ENCODE assay signal across 8 cellular contexts in the genomic region with DNA sequence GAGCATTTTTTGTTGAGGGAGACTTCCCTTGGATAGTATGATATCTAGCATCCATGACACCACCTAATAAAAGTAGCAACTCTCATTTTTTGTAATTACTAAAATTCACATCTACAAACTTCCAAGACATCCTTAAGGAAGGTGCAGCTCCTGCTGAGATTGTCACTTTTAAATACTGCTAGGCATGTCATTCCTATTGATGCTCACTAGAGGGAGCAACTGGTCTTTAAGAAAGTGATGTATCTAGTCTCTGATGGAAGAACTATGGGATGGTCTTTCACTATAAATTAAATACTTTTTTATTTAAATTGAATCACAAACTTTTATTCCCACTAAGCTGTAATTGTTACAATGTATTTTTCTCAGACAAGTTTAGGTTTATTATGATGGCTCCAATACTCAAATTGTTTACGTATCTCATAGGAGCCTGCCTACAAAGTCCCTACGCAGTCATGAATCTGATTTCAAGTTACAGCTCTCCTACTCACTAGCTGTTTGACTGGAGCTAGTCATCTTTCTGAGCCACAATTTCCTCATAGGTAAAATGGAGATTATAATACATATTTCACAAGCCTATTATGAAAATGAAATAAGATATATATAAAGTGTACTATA. TPM values are rescaled to one million over a fixed set of nuclear protein-coding genes. Genes with fewer than 3 reads are reported as not detected.
DNase-seq lines count a peak whose midpoint lies in the region; ATAC-seq and TF ChIP-seq lines count a peak whose summit lies in the region.

No MANE protein-coding gene starts in this region.

- H3K9ac ChIP-seq in PC-3 (ENCODE audit: low read length), result no peak overlapping the region

- H4K20me1 ChIP-seq in PC-3 (ENCODE audit: low read length), result no peaks in the 10 kb centered on the region

- no peak overlapping the region for H3K27ac ChIP-seq in PC-3 (ENCODE audit: low read length)

- no peaks in the 10 kb centered on the region for H3K4me1 Mint-ChIP-seq in activated CD4-positive, alpha-beta T cell treated with anti-CD3 and anti-CD28 coated beads for 36 hours
- H3K4me1 Mint-ChIP-seq in effector memory CD8-positive, alpha-beta T cell (ENCODE audit: low read depth in 2 of 2), result no peaks in the 10 kb centered on the region

- H3K4me3 Mint-ChIP-seq in activated CD4-positive, alpha-beta T cell treated with anti-CD3 and anti-CD28 coated beads for 36 hours, result no peak overlapping the region
- no peak overlapping the region for H3K4me3 Mint-ChIP-seq in effector memory CD8-positive, alpha-beta T cell

- no peaks in the 10 kb centered on the region for H3K36me3 ChIP-seq in PC-3 (ENCODE audit: low read depth, low read length)
- H3K36me3 ChIP-seq in mucosa of descending colon (ENCODE audit: low read depth), result no peaks in the 10 kb centered on the region

- H3K4me3 ChIP-seq in PC-3 (ENCODE audit: low read length), result no peak overlapping the region
- H3K4me3 ChIP-seq in mucosa of descending colon, result no peak overlapping the region

- intact Hi-C loops in activated CD4-positive, alpha-beta T cell treated with anti-CD3 and anti-CD28 coated beads for 36 hours (cut with DNase I, micrococcal nuclease), result loop anchor here (1.0 kb wide), 2 partner anchors 245 to 274 kb away; no protein-coding TSS in a partner anchor
- intact Hi-C loops in PC-3 (cut with micrococcal nuclease), result loop anchor here (1.0 to 5.0 kb wide), 4 partner anchors 115 to 274 kb away; no protein-coding TSS in a partner anchor
- intact Hi-C loops in mucosa of descending colon (cut with DNase I, micrococcal nuclease), result loop anchor here (5.0 to 10.0 kb wide), 2 partner anchors 245 to 247 kb away; no protein-coding TSS in a partner anchor
- intact Hi-C loops in posterior cingulate gyrus (cut with DNase I), result loop anchor here (1.0 to 2.0 kb wide), 2 partner anchors 245 to 274 kb away; no protein-coding TSS in a partner anchor

- TF ChIP-seq CTCF in PC-3 (conservative IDR thresholded peaks at IDR 0.05; ENCODE audit: low read depth, low read length) (peak; percentile 75), mucosa of descending colon (IDR thresholded peaks at IDR 0.05) (peak; percentile 89)

- peak; percentile 72 for ATAC-seq in activated CD4-positive, alpha-beta T cell treated with anti-CD3 and anti-CD28 coated beads for 36 hours
- peak; percentile 80 for ATAC-seq in HG03342 (IDR thresholded peaks at IDR 0.05; ENCODE audit: unreplicated experiment)
- ATAC-seq in PC-3, result peak; percentile 65
- peak; percentile 89 for ATAC-seq in effector memory CD8-positive, alpha-beta T cell (replicated peaks)
- peak; percentile 76 for ATAC-seq in mucosa of descending colon
- no peak for ATAC-seq in HG02970 (IDR thresholded peaks at IDR 0.05; ENCODE audit: low FRiP score, unreplicated experiment)

- H3K4me1 ChIP-seq in PC-3 (ENCODE audit: insufficient read depth, low read length) (no peaks in the 10 kb centered on the region), mucosa of descending colon (ENCODE audit: low read depth) (no peaks in the 10 kb centered on the region)

- no TSS peak for BruUV-seq in PC-3 (replicated peaks; lab: Mats Ljungman, UMichigan)

- H3K36me3 Mint-ChIP-seq in activated CD4-positive, alpha-beta T cell treated with anti-CD3 and anti-CD28 coated beads for 36 hours (ENCODE audit: low read depth), result no peaks in the 10 kb centered on the region
- no peaks in the 10 kb centered on the region for H3K36me3 Mint-ChIP-seq in effector memory CD8-positive, alpha-beta T cell (ENCODE audit: insufficient read depth)

- H3K4me2 ChIP-seq in PC-3 (ENCODE audit: low read length), result no peak overlapping the region

- no peak for DNase-seq in activated CD4-positive, alpha-beta T cell treated with anti-CD3 and anti-CD28 coated beads for 36 hours
- no peak for DNase-seq in activated CD4-positive, alpha-beta T cell treated with anti-CD3 and anti-CD28 coated beads, Interleukin-2, amount 50 U/mL, for 48 hours
- peak; percentile 64 for DNase-seq in PC-3
- DNase-seq in effector memory CD8-positive, alpha-beta T cell, result no peak
- no peak for DNase-seq in mucosa of descending colon
- no peak for DNase-seq in posterior cingulate gyrus

- no peaks in the 10 kb centered on the region for H3K27me3 Mint-ChIP-seq in activated CD4-positive, alpha-beta T cell treated with anti-CD3 and anti-CD28 coated beads for 36 hours
- H3K27me3 Mint-ChIP-seq in effector memory CD8-positive, alpha-beta T cell, result no peaks in the 10 kb centered on the region

- no peaks in the 10 kb centered on the region for H3K27me3 ChIP-seq in PC-3 (ENCODE audit: low read length)

- H3K9me3 ChIP-seq in PC-3 (ENCODE audit: low read length), result no peaks in the 10 kb centered on the region
- no peaks in the 10 kb centered on the region for H3K9me3 ChIP-seq in mucosa of descending colon

- no peaks in the 10 kb centered on the region for H3F3A ChIP-seq in PC-3 (ENCODE audit: low read length, unreplicated experiment)

- no peak overlapping the region for H2AFZ ChIP-seq in PC-3 (ENCODE audit: low read length)

- no peaks in the 10 kb centered on the region for H3K9me3 Mint-ChIP-seq in activated CD4-positive, alpha-beta T cell treated with anti-CD3 and anti-CD28 coated beads for 36 hours (ENCODE audit: low read depth)
- H3K9me3 Mint-ChIP-seq in effector memory CD8-positive, alpha-beta T cell, result no peaks in the 10 kb centered on the region

- H3K9me2 ChIP-seq in PC-3 (replicated peaks; ENCODE audit: low read length), result no peaks in the 10 kb centered on the region

- CTCF ChIA-PET in activated CD4-positive, alpha-beta T cell treated with anti-CD3 and anti-CD28 coated beads for 36 hours (lab: Charles Lee), result interaction anchor here (0.6 to 8.1 kb wide), 46 partner anchors 8 to 378 kb away, joined by 3 to 76 read pairs (median 4); a partner anchor contains a TSS
- CTCF ChIA-PET in PC-3 (lab: Charles Lee), result interaction anchor here (0.6 to 1.3 kb wide), 3 partner anchors 159 to 245 kb away, joined by 3 to 5 read pairs (median 3); no protein-coding TSS in a partner anchor

- H3K79me2 ChIP-seq in PC-3 (ENCODE audit: low read length), result no peaks in the 10 kb centered on the region

- H3K27ac Mint-ChIP-seq in activated CD4-positive, alpha-beta T cell treated with anti-CD3 and anti-CD28 coated beads for 36 hours, result no peak overlapping the region
- no peak overlapping the region for H3K27ac Mint-ChIP-seq in effector memory CD8-positive, alpha-beta T cell

- POLR2A ChIA-PET in activated CD4-positive, alpha-beta T cell treated with anti-CD3 and anti-CD28 coated beads for 36 hours (lab: Charles Lee), result no interaction called here
- POLR2A ChIA-PET in PC-3 (lab: Charles Lee; ENCODE audit: unreplicated experiment), result interaction anchor here (0.6 kb wide), 1 partner anchor 190 kb away, joined by 3 read pairs; no protein-coding TSS in a partner anchor

RNA-seq across cellular contexts. Expression of a gene that starts 8.0 kb away (rescaled TPM):
- total RNA-seq in activated CD4-positive, alpha-beta T cell treated with anti-CD3 and anti-CD28 coated beads for 36 hours, result 10 to 100 TPM; 37.5 to 38.2 TPM
- total RNA-seq in PC-3 (2014; rRNA removed) (35.1 and 38.8 TPM in 2 replicates), mucosa of descending colon (100 to 1,000 TPM in 1 of 3 donors, 10 to 100 TPM in 2; 65.5 to 105 (median 67.0) TPM)

RNA-seq across cellular contexts. Expression of a gene that starts 33.9 kb away (rescaled TPM):
- total RNA-seq in activated CD4-positive, alpha-beta T cell treated with anti-CD3 and anti-CD28 coated beads for 36 hours, result 10 to 100 TPM in 1 of 2 experiments, 1 to 10 TPM in 1; 9.4 to 10.8 TPM
- 8.0 and 10.1 TPM in 2 replicates for total RNA-seq in PC-3 (2014; rRNA removed)
- total RNA-seq in mucosa of descending colon, result 10 to 100 TPM in 1 of 3 donors, 1 to 10 TPM in 2; 6.1 to 16.8 (median 9.5) TPM
